Comparison of ENCODE assay signal across 17 cellular contexts in genomic region chr9:90905079-90905478, GRCh38.
DNase-seq lines count a peak whose midpoint lies in the region; ATAC-seq lines count a peak whose summit lies in the region.
"Had no signal": no experiment of that assay in that cellular context is flagged by ENCODE, and none has a peak within 500 bp of the region (broad histone marks: within the 10 kb centered on the region; RNA-seq: fewer than 3 reads in every experiment).

No MANE protein-coding gene starts in this region.

- DNase-seq in NCI-H1092 treated with DMSO at 0.1 percent for 48 hours (lab: John Stamatoyannopoulos, UW) (peak; percentile 18), NCI-H1092 (lab: John Stamatoyannopoulos, UW) (no peak), NCI-H345 (lab: John Stamatoyannopoulos, UW) (peak; percentile 58), renal cortical epithelial cell (ENCODE audit: low read depth) (peak; percentile 73), HPDE6-E6E7 (ENCODE audit: extremely low spot score) (no peak), occipital lobe (lab: John Stamatoyannopoulos, UW) (no peak)
- DNase-seq: 8988T; activated CD4-positive, alpha-beta memory T cell treated with anti-CD3 and anti-CD28 coated beads, Interleukin-2, amount 10 ng/mL, durations not matched to agents 7 days and 5 days; cerebellar nuclear complex; foreskin fibroblast; IMR-90; NCI-H526 treated with DMSO at 0.1 percent for 48 hours; stimulated activated CD4-positive, alpha-beta T cell treated with anti-CD3 and anti-CD28 coated beads, Interleukin-12 subunit alpha, Interleukin-12 subunit beta, amount 100 ng/mL, for 4 hours; stimulated activated naive CD4-positive, alpha-beta T cell treated with Interleukin-2 at 50 U/mL for 16 hours had no signal

- ATAC-seq in esophagus mucosa: peak; percentile 52
- no peak for ATAC-seq in GM21447 (IDR thresholded peaks at IDR 0.05; ENCODE audit: unreplicated experiment)
- ATAC-seq: left lobe of liver had no signal

Comparison
In these comparisons a context has a peak if more than half of its experiments do, and no peak if none do; other contexts are left out.
1. DNase-seq: peak in NCI-H1092 treated with DMSO at 0.1 percent for 48 hours (single experiment), NCI-H345 (single experiment) and renal cortical epithelial cell (single experiment); none in NCI-H1092 (single experiment), HPDE6-E6E7 (single experiment) and occipital lobe (single experiment).